29 cellular contexts compared by ENCODE assay signal in genomic region chr20:17905544-17905943, GRCh38.
"Had no signal": no experiment of that assay in that cellular context is flagged by ENCODE, and none has a peak within 500 bp of the region (broad histone marks: within the 10 kb centered on the region; RNA-seq: fewer than 3 reads in every experiment).

No MANE protein-coding gene starts in this region.

- H3K4me1 Mint-ChIP-seq: stimulated activated naive CD8-positive, alpha-beta T cell treated with anti-CD3 and anti-CD28 coated beads, Interleukin-15, amount 100 ng/mL, for 72 hours had no signal

- FAIRE-seq: urothelium cell line had no signal

- ATAC-seq: stimulated activated effector memory CD8-positive, alpha-beta T cell treated with anti-CD3 and anti-CD28 coated beads, Interleukin-12 subunit alpha, Interleukin-12 subunit beta, amount 100 ng/mL, for 72 hours; stimulated activated memory B cell treated with anti-CD40 and anti-IgM and Interleukin-4, amounts not matched to agents 10 μg/mL and 1 μg/mL and 100 μg/mL, for 72 hours; stimulated activated naive B cell treated with anti-CD40 and anti-IgM and Interleukin-4, amounts not matched to agents 10 μg/mL and 1 μg/mL and 100 μg/mL, for 72 hours; stimulated activated naive CD8-positive, alpha-beta T cell treated with anti-CD3 and anti-CD28 coated beads, Interleukin-15, amount 100 ng/mL, for 72 hours; stimulated activated naive CD8-positive, alpha-beta T cell treated with anti-CD3 and anti-CD28 coated beads, Interleukin-15, Interleukin-2, amounts not matched to agents 100 U/mL and 50 U/mL, for 24 hours; upper lobe of right lung had no signal

- DNase-seq: stimulated activated CD4-positive, alpha-beta T cell treated with anti-CD3 and anti-CD28 coated beads, Interleukin-2, amount 100 ng/mL, for 48 hours; stimulated activated CD4-positive, alpha-beta T cell treated with anti-CD3 and anti-CD28 coated beads, Interleukin-4, amount 100 ng/mL, for 1 hour; stimulated activated CD4-positive, alpha-beta T cell treated with anti-CD3 and anti-CD28 coated beads, Interleukin-4, amount 100 ng/mL, for 24 hours; stimulated activated CD4-positive, alpha-beta T cell treated with anti-CD3 and anti-CD28 coated beads, Interleukin-4, amount 100 ng/mL, for 4 hours; stimulated activated CD8-positive, alpha-beta memory T cell treated with anti-CD3 and anti-CD28 coated beads, Interleukin-4, amount 100 ng/mL, for 48 hours; stimulated activated naive B cell treated with anti-CD40 and anti-IgM and Interleukin-4, amounts not matched to agents 10 μg/mL and 1 μg/mL and 100 μg/mL, for 72 hours; stimulated activated naive CD4-positive, alpha-beta T cell; stimulated activated naive CD4-positive, alpha-beta T cell treated with Interleukin-2 at 50 U/mL for 16 hours; stimulated activated naive CD8-positive, alpha-beta T cell treated with anti-CD3 and anti-CD28 coated beads, Interleukin-15, amount 100 ng/mL, for 72 hours; stimulated activated naive CD8-positive, alpha-beta T cell treated with anti-CD3 and anti-CD28 coated beads, Interleukin-15, Interleukin-2, amounts not matched to agents 100 U/mL and 50 U/mL, for 24 hours; stomach; substantia nigra; testis; thyroid gland; tibial artery; transverse colon; trophoblast cell; upper lobe of left lung; upper lobe of right lung; uterus had no signal

- H3K36me3 ChIP-seq: stomach, suprapubic skin, thoracic aorta, thyroid gland, tibial artery, tibial nerve, transverse colon, upper lobe of left lung, upper lobe of right lung, uterus, vagina had no signal

- H3K4me3 Mint-ChIP-seq: stimulated activated effector memory CD8-positive, alpha-beta T cell treated with anti-CD3 and anti-CD28 coated beads, Interleukin-12 subunit alpha, Interleukin-12 subunit beta, amount 100 ng/mL, for 72 hours; stimulated activated memory B cell treated with anti-CD40 and anti-IgM and Interleukin-4, amounts not matched to agents 10 μg/mL and 1 μg/mL and 100 μg/mL, for 72 hours; stimulated activated naive B cell treated with anti-CD40 and anti-IgM and Interleukin-4, amounts not matched to agents 10 μg/mL and 1 μg/mL and 100 μg/mL, for 72 hours; stimulated activated naive CD8-positive, alpha-beta T cell treated with anti-CD3 and anti-CD28 coated beads, Interleukin-15, amount 100 ng/mL, for 72 hours; stimulated activated naive CD8-positive, alpha-beta T cell treated with anti-CD3 and anti-CD28 coated beads, Interleukin-15, Interleukin-2, amounts not matched to agents 100 ng/mL and 50 ng/mL, for 24 hours; type B pancreatic cell had no signal

- H3K4me3 ChIP-seq: stomach, suprapubic skin, testis, thoracic aorta, thyroid gland, tibial artery, tibial nerve, transverse colon, upper lobe of left lung, upper lobe of right lung, uterus, vagina had no signal

- H3K27me3 ChIP-seq: stomach, suprapubic skin, testis, thyroid gland, tibial artery, tibial nerve, transverse colon, upper lobe of left lung, upper lobe of right lung, uterus, vagina had no signal

- H3K27ac ChIP-seq: stomach, suprapubic skin, testis, thoracic aorta, thyroid gland, tibial artery, tibial nerve, transverse colon, upper lobe of left lung, upper lobe of right lung, uterus, vagina had no signal

- H3K9me3 ChIP-seq: stomach, suprapubic skin, testis, thoracic aorta, thyroid gland, tibial artery, tibial nerve, transverse colon, upper lobe of left lung, upper lobe of right lung, uterus, vagina had no signal

- H3K9me3 Mint-ChIP-seq: stimulated activated effector memory CD8-positive, alpha-beta T cell treated with anti-CD3 and anti-CD28 coated beads, Interleukin-12 subunit alpha, Interleukin-12 subunit beta, amount 100 ng/mL, for 72 hours; stimulated activated naive CD8-positive, alpha-beta T cell treated with anti-CD3 and anti-CD28 coated beads, Interleukin-15, amount 100 ng/mL, for 72 hours; stimulated activated naive CD8-positive, alpha-beta T cell treated with anti-CD3 and anti-CD28 coated beads, Interleukin-15, Interleukin-2, amounts not matched to agents 100 ng/mL and 50 ng/mL, for 24 hours; type B pancreatic cell had no signal

- H3K4me1 ChIP-seq: uterus had no signal

- H3K27ac Mint-ChIP-seq: stimulated activated effector memory CD8-positive, alpha-beta T cell treated with anti-CD3 and anti-CD28 coated beads, Interleukin-12 subunit alpha, Interleukin-12 subunit beta, amount 100 ng/mL, for 72 hours; stimulated activated memory B cell treated with anti-CD40 and anti-IgM and Interleukin-4, amounts not matched to agents 10 μg/mL and 1 μg/mL and 100 μg/mL, for 72 hours; stimulated activated naive CD8-positive, alpha-beta T cell treated with anti-CD3 and anti-CD28 coated beads, Interleukin-15, amount 100 ng/mL, for 72 hours; stimulated activated naive CD8-positive, alpha-beta T cell treated with anti-CD3 and anti-CD28 coated beads, Interleukin-15, Interleukin-2, amounts not matched to agents 100 ng/mL and 50 ng/mL, for 24 hours; type B pancreatic cell had no signal

- H3K36me3 Mint-ChIP-seq: stimulated activated effector memory CD8-positive, alpha-beta T cell treated with anti-CD3 and anti-CD28 coated beads, Interleukin-12 subunit alpha, Interleukin-12 subunit beta, amount 100 ng/mL, for 72 hours; type B pancreatic cell had no signal

- H3K27me3 Mint-ChIP-seq: stimulated activated naive B cell treated with anti-CD40 and anti-IgM and Interleukin-4, amounts not matched to agents 10 μg/mL and 1 μg/mL and 100 μg/mL, for 72 hours had no signal
